In the genomic region with DNA sequence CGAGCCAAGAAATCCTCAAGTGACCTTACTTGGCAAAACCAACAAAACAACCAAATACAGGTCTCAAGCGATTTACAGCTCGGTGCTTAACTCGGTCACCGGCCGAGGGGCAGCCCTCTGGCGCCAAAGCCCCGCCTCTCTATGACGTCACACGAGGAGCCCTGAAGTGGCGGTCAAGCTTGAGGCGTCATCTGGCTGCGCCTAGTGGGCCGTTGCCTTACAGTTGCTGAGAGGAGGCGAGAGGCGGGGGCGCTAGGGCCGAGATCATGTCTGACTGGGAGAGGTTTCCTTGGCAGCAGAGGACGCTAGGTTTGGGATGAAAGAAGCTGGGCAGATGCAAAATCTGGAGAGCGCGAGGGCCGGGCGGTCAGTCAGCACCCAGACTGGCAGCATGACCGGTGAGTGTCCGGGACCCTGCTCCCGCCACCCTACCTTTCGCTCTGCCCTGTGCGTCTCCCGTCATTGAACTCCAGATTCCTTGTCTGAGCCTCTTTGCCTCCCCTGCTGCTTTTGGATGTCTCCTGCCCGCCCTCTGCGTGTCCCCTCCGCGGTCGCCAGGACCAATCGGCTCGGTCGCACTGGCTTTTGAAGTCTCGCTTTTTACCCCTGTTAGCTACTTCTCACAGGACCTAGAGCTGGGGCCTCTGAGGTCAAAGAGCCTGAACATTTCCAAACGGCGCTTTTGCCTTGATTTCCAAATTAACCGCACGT, we compare ENCODE assay signal across 8 cellular contexts. TPM values are rescaled to one million over a fixed set of nuclear protein-coding genes. Genes with fewer than 3 reads are reported as not detected.
A peak's percentile ranks its signal among the peaks of the same experiment; 100 is the strongest.
DNase-seq lines count a peak whose midpoint lies in the region; ATAC-seq and TF ChIP-seq lines count a peak whose summit lies in the region.

A gene (plus strand): TSS at position 204 of the 711 bp plus-strand sequence. CDS start 113 bp downstream, at position 317.

- peak; percentile 92 for ATAC-seq in foreskin keratinocyte

- no peaks in the 10 kb centered on the region for H3K36me3 Mint-ChIP-seq in neural progenitor cell

- H3K27me3 ChIP-seq in H7 (ENCODE audit: control insufficient read depth, insufficient read depth, low read length), result no peaks in the 10 kb centered on the region
- no peaks in the 10 kb centered on the region for H3K27me3 ChIP-seq in SJCRH30
- peaks cover 17% of the 10 kb centered on the region for H3K27me3 ChIP-seq in foreskin keratinocyte
- H3K27me3 ChIP-seq in neural progenitor cell, result no peaks in the 10 kb centered on the region

- H3K9me3 ChIP-seq in SJCRH30 (replicated peaks) (no peaks in the 10 kb centered on the region), neural progenitor cell (ENCODE audit: low read depth) (no peaks in the 10 kb centered on the region)

- peak; percentile 31 for TF ChIP-seq CTCF in foreskin keratinocyte (conservative IDR thresholded peaks at IDR 0.05)
- TF ChIP-seq CTCF in neural progenitor cell (IDR thresholded peaks at IDR 0.05), result no peak

- H3K4me3 Mint-ChIP-seq in neural progenitor cell, result peak within 1 kb of the TSS; percentile 97

- peak within 1 kb of the TSS; percentile 56 for H3K9ac ChIP-seq in neural progenitor cell

- peaks cover 3% of the 10 kb centered on the region for H3K27me3 Mint-ChIP-seq in neural progenitor cell (ENCODE audit: insufficient read depth, low read depth)

- H3K27ac ChIP-seq in SJCRH30 (peak within 1 kb of the TSS; percentile 66), foreskin keratinocyte (peak within 1 kb of the TSS; percentile 72), neural progenitor cell (no peak within 1 kb of the TSS)

- H3K4me1 Mint-ChIP-seq in neural progenitor cell, result peaks cover 18% of the 10 kb centered on the region

- H3F3A ChIP-seq in neural progenitor cell (ENCODE audit: low read depth), result peaks cover 12% of the 10 kb centered on the region

- H3K36me3 ChIP-seq in H7 (replicated peaks; ENCODE audit: control insufficient read depth, insufficient read depth, low read length), result no peaks in the 10 kb centered on the region
- H3K36me3 ChIP-seq in SJCRH30, result no peaks in the 10 kb centered on the region
- H3K36me3 ChIP-seq in neural progenitor cell, result no peaks in the 10 kb centered on the region

- H4K20me1 ChIP-seq in neural progenitor cell (ENCODE audit: low read depth), result no peaks in the 10 kb centered on the region

- H3K4me3 ChIP-seq in H7 (ENCODE audit: insufficient read depth, low read depth, low read length), result peak within 1 kb of the TSS; percentile 100
- peak within 1 kb of the TSS; percentile 96 for H3K4me3 ChIP-seq in SJCRH30
- peak within 1 kb of the TSS; percentile 76 for H3K4me3 ChIP-seq in neural progenitor cell

- no peaks in the 10 kb centered on the region for H3K9me3 Mint-ChIP-seq in neural progenitor cell

- H2AFZ ChIP-seq in neural progenitor cell (replicated peaks), result peak within 1 kb of the TSS; percentile 100

- H3K79me2 ChIP-seq in neural progenitor cell (ENCODE audit: low read depth), result no peaks in the 10 kb centered on the region

- H3K27ac Mint-ChIP-seq in neural progenitor cell, result peak within 1 kb of the TSS; percentile 98

- peak; percentile 97 for DNase-seq in ELR (ENCODE audit: low read depth)
- DNase-seq in H7, result peak; percentile 93
- DNase-seq in M059J (ENCODE audit: low read depth), result peak; percentile 92
- DNase-seq in SJCRH30, result peak; percentile 96 to 97
- peak; percentile 35 to 60 (median 54) for DNase-seq in activated naive CD4-positive, alpha-beta T cell (lab: John Stamatoyannopoulos, UW)
- peak; percentile 64 to 80 for DNase-seq in foreskin keratinocyte
- DNase-seq in neural progenitor cell (ENCODE audit: low spot score), result peak; percentile 99
- peak; percentile 94 for DNase-seq in stromal cell of bone marrow (ENCODE audit: low read depth)

- H3K4me2 ChIP-seq in neural progenitor cell, result peak within 1 kb of the TSS; percentile 93

- H3K4me1 ChIP-seq in SJCRH30, result no peaks in the 10 kb centered on the region
- H3K4me1 ChIP-seq in foreskin keratinocyte, result peaks cover 4% of the 10 kb centered on the region
- peaks cover 10% of the 10 kb centered on the region for H3K4me1 ChIP-seq in neural progenitor cell

RNA-seq across cellular contexts. Expression of the gene that starts here (rescaled TPM):
- total RNA-seq in H7 (2014; rRNA removed; shearing (Covaris generic)), result 1.0 and 2.5 TPM in 2 replicates
- 5.7 and 6.0 TPM in 2 replicates for total RNA-seq in M059J (2014; rRNA removed; shearing (Covaris generic))
- 5.7 and 7.9 TPM in 2 replicates for total RNA-seq in SJCRH30 (2014; rRNA removed; shearing (Covaris generic))
- 4.0 and 4.6 TPM in 2 replicates for total RNA-seq in foreskin keratinocyte
- polyA plus RNA-seq in foreskin keratinocyte, result 4.0 and 4.9 TPM in 2 replicates
- total RNA-seq in neural progenitor cell (ENCODE audit: low replicate concordance), result 1.7 and 2.9 TPM in 2 replicates
